In the genomic region with DNA sequence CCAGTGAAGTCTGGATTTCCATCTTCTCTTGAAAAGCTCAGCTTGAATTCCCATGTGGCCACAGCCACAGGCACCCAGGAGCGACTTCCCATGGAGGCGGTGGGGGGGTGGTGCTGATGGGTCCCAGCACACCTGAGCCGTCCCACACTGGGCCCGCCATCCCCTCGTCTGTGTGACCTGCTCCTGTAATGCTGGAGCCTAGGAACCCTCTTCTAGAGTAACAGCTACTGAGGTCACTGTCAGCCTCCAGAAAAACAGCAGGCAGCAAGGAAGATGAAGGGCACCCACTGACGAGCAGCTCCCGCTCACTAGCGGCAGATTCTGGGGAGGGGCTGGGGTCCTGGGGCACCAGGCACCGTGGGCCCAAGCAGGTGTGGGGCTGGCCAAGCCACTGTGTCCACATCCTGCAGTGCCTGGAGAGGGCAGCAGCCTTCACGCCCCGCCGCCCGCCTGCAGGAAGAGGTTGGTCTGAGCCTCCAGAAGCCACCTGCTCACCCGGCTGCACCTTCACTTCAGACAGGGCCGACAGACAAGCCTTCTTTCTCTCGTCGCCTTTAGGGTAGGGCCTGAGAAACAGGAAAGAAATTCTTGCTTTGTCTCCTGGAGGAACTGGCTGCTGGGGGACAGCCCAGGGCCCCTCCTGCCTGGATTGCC, we compare ENCODE assay signal across 12 cellular contexts. TPM values are rescaled to one million over a fixed set of nuclear protein-coding genes. Genes with fewer than 3 reads are reported as not detected.
DNase-seq lines count a peak whose midpoint lies in the region; ATAC-seq, FAIRE-seq and TF ChIP-seq lines count a peak whose summit lies in the region.
"Not testable (repeated sequence)": the region's sequence is repeated elsewhere in the genome, so short reads cannot be mapped to it uniquely, and the experiment has no call there.
"Had no signal": no experiment of that assay in that cellular context is flagged by ENCODE, and none has a peak within 500 bp of the region (broad histone marks: within the 10 kb centered on the region; RNA-seq: fewer than 3 reads in every experiment).

No MANE protein-coding gene starts in this region.

- not testable (repeated sequence) for H3K9me3 ChIP-seq in BLaER1; OCI-LY1 (ENCODE audit: low read length); GM12878 (replicated peaks; ENCODE audit: control insufficient read depth, insufficient read depth, low read length); kidney (ENCODE audit: control insufficient read depth in 1 of 2, low read length in 2 of 2)

- SMC1A ChIA-PET in GM12878 (lab: Charles Lee; ENCODE audit: uncharacterized antibody, unreplicated experiment) = not testable (repeated sequence)

- not testable (repeated sequence) for TF ChIP-seq CTCF in OCI-LY1 (IDR thresholded peaks at IDR 0.05; ENCODE audit: low read length); GM12878 (IDR thresholded peaks at IDR 0.05 in 2 of 3, conservative IDR thresholded peaks at IDR 0.05 in 1 of 3; ENCODE audit: control insufficient read depth in 2 of 3, extremely low read depth in 1 of 3, insufficient read depth in 1 of 3, low read depth in 3 of 3, low read length in 3 of 3); kidney (IDR thresholded peaks at IDR 0.05; ENCODE audit: borderline replicate concordance, extremely low read depth, insufficient read depth)

- in situ Hi-C loops in GM12878 (cut with MboI) = not testable (repeated sequence)

- H3K79me2 ChIP-seq in OCI-LY1 (ENCODE audit: insufficient read depth, low read length); GM12878 (ENCODE audit: control insufficient read depth, insufficient read depth, low read length): not testable (repeated sequence)

- H3K4me1 ChIP-seq in BLaER1 = peaks cover 23% of the 10 kb centered on the region
- peaks cover 25% of the 10 kb centered on the region for H3K4me1 ChIP-seq in OCI-LY1 (ENCODE audit: insufficient read depth, low read length, severe bottlenecking)
- not testable (repeated sequence) for H3K4me1 ChIP-seq in GM12878 (ENCODE audit: control insufficient read depth, insufficient read depth, low read length); kidney (ENCODE audit: control insufficient read depth in 1 of 2, insufficient read depth in 1 of 2, low read depth in 1 of 2, low read length in 2 of 2)

- ATAC-seq in GM21786 (IDR thresholded peaks at IDR 0.05; ENCODE audit: unreplicated experiment) (peak; percentile 42), GM12878 (peak; percentile 97)

- H2AFZ ChIP-seq in OCI-LY1 (ENCODE audit: low read length); GM12878 (ENCODE audit: control insufficient read depth, low read depth, low read length): not testable (repeated sequence)

- 44% methylated on average over 16 of the region's 17 CpGs for WGBS in GM12878 (ENCODE audit: insufficient coverage, insufficient replicate concordance, low lambda C conversion rate, missing lambda C conversion rate)

- intact Hi-C loops in GM12878 (cut with micrococcal nuclease; ENCODE audit: unreplicated experiment); kidney (cut with DNase I); posterior vena cava (cut with DNase I): not testable (repeated sequence)

- FAIRE-seq in GM12878 (lab: Jason Lieb, UNC); kidney (lab: Jason Lieb, UNC): not testable (repeated sequence)

- not testable (repeated sequence) for BruUV-seq in GM12878 (replicated peaks; lab: Mats Ljungman, UMichigan)

- TF ChIP-seq POLR2A in GM12878 (IDR thresholded peaks at IDR 0.05; ENCODE audit: low read depth, low read length) = not testable (repeated sequence)

- not testable (repeated sequence) for H3K9me2 ChIP-seq in OCI-LY1 (ENCODE audit: low read depth, low read length)

- not testable (repeated sequence) for H3K4me3 ChIP-seq in BLaER1; OCI-LY1 (ENCODE audit: low read depth, low read length, poor library complexity, severe bottlenecking); GM12878; kidney (ENCODE audit: low read length in 2 of 2)

- H4K20me1 ChIP-seq in BLaER1; OCI-LY1 (ENCODE audit: insufficient read depth, low read length); GM12878 (ENCODE audit: control insufficient read depth, insufficient read depth): not testable (repeated sequence)

- peaks cover 31% of the 10 kb centered on the region for H3K36me3 ChIP-seq in BLaER1
- not testable (repeated sequence) for H3K36me3 ChIP-seq in OCI-LY1 (ENCODE audit: insufficient read depth, low read length); GM12878 (ENCODE audit: control insufficient read depth in 2 of 2, insufficient read depth in 2 of 2, low read length in 1 of 2); kidney (ENCODE audit: control insufficient read depth in 1 of 2, insufficient read depth in 2 of 2, low read length in 2 of 2)

- POLR2A ChIA-PET in GM12878 (lab: Charles Lee) = not testable (repeated sequence)

- H3K4me2 ChIP-seq in BLaER1 = peak overlapping the region; percentile 77
- H3K4me2 ChIP-seq in OCI-LY1 (ENCODE audit: low read length) = 0 out of 2 replicates have a peak overlapping the region, but pooled peaks have one; percentile 41
- H3K4me2 ChIP-seq in GM12878 (ENCODE audit: control insufficient read depth, insufficient read depth) = not testable (repeated sequence)

- peak overlapping the region; percentile 49; the same call in 1 of the 2 replicates for H3K27ac ChIP-seq in BLaER1
- peak overlapping the region; percentile 79 for H3K27ac ChIP-seq in OCI-LY1 (ENCODE audit: low read depth, low read length, poor library complexity, severe bottlenecking)
- not testable (repeated sequence) for H3K27ac ChIP-seq in GM12878 (ENCODE audit: control insufficient read depth, insufficient read depth); kidney (ENCODE audit: low read depth in 2 of 2, low read length in 2 of 2)
- peak overlapping the region; percentile 13 for H3K27ac ChIP-seq in temporal lobe (ENCODE audit: low read depth, low read length)

- not testable (repeated sequence) for TF ChIP-seq EP300 in Ishikawa (IDR thresholded peaks at IDR 0.05; ENCODE audit: borderline replicate concordance); GM12878 (IDR thresholded peaks at IDR 0.05; ENCODE audit: borderline replicate concordance in 1 of 2, control insufficient read depth in 1 of 2, low read depth in 2 of 2, low read length in 2 of 2)

- RAD21 ChIA-PET in GM12878 (lab: Charles Lee; ENCODE audit: unreplicated experiment) = not testable (repeated sequence)

- CTCF ChIA-PET in GM12878 (lab: Yijun Ruan, JAX) = not testable (repeated sequence)

- H3K27me3 ChIP-seq in BLaER1; OCI-LY1 (ENCODE audit: insufficient read depth, low read length); GM12878 (replicated peaks in 1 of 2; ENCODE audit: control insufficient read depth in 2 of 2, insufficient read depth in 2 of 2, low read length in 1 of 2): not testable (repeated sequence)

- TF ChIP-seq RAD21 in Ishikawa (IDR thresholded peaks at IDR 0.05; ENCODE audit: low read depth); GM12878 (IDR thresholded peaks at IDR 0.05; ENCODE audit: insufficient read depth, low read depth, low read length): not testable (repeated sequence)

- H3F3A ChIP-seq in OCI-LY1 (ENCODE audit: insufficient read depth, low read length) = not testable (repeated sequence)

- DNase-seq in GM12878 (ENCODE audit: low read depth, low spot score) = not testable (repeated sequence)
- DNase-seq in kidney (peak; percentile 46), posterior vena cava (ENCODE audit: low spot score) (peak; percentile 42)

- H3K9ac ChIP-seq in BLaER1; OCI-LY1 (ENCODE audit: low read length); GM12878 (ENCODE audit: control insufficient read depth, insufficient read depth, low read length); kidney (ENCODE audit: low read length in 2 of 2): not testable (repeated sequence)

TF ChIP-seq in Ishikawa, 13 proteins besides CTCF, POLR2A, EP300 and RAD21:
- TF ChIP-seq, protein P1, sequence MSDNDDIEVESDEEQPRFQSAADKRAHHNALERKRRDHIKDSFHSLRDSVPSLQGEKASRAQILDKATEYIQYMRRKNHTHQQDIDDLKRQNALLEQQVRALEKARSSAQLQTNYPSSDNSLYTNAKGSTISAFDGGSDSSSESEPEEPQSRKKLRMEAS (IDR thresholded peaks at IDR 0.05) = peak; percentile 41; the same call in 1 of the 2 replicates

RNA-seq across cellular contexts. Expression of a gene that starts 56.6 kb away (rescaled TPM):
- total RNA-seq in GM12878 (2013; cell fraction: nucleolus; rRNA removed) = not detected in 2 replicates
- total RNA-seq in GM12878 (2014; rRNA removed) (0.05 TPM in 1 of 2 replicates, not detected in the other), GM12878 (2014; rRNA removed; fragmentation: Illumina TruSeq; extraction: Trizol) (0.09 TPM in 2 replicates), GM12878 (2021) (0.11 and 0.38 TPM in 2 replicates), kidney (not detected), posterior vena cava (not detected), temporal lobe (8.6 TPM)
- 0.45 TPM for polyA plus RNA-seq in GM12878 (2011; ENCODE audit: low read depth)
- polyA plus RNA-seq in GM12878 (2011; rRNA removed) (0.10 and 0.15 TPM in 2 replicates), GM12878 (2014; fragmentation: Illumina TruSeq; extraction: Trizol) (0.22 and 0.32 TPM in 2 replicates), GM12878 (2014; fragmentation: Nextera tagmentation; extraction: Ambion mirVana) (under 1 TPM; 0.44 to 0.85 TPM), GM12878 (2014; rRNA removed) (0.08 and 0.32 TPM in 2 replicates), GM12878 (2016; fragmentation: Nextera tagmentation; extraction: Ambion mirVana) (under 1 TPM; 0.40 to 0.43 TPM), kidney (ENCODE audit: insufficient read depth, low read depth, low replicate concordance) (not detected)
- polyA plus RNA-seq in GM12878 (2011; cell fraction: cytosol; rRNA removed) = 0.15 and 0.25 TPM in 2 replicates
- 0.07 and 0.12 TPM in 2 replicates for polyA plus RNA-seq in GM12878 (2011; cell fraction: nucleus; rRNA removed)
- polyA plus RNA-seq in GM12878 (2012) = 0.18 and 0.57 TPM in 2 replicates
- 0.21 and 0.29 TPM in 2 replicates for polyA minus RNA-seq in GM12878 (2011; rRNA and poly(A)+ RNA removed)
- polyA minus RNA-seq in GM12878 (2011; cell fraction: cytosol; rRNA and poly(A)+ RNA removed) = not detected in 2 replicates
- not detected in 2 replicates for polyA minus RNA-seq in GM12878 (2011; cell fraction: nucleus; rRNA and poly(A)+ RNA removed)
- total RNA-seq: H9, MCF 10A had no signal
- polyA plus RNA-seq: CD14-positive monocyte, SK-N-SH had no signal
